Comparison of ENCODE assay signal across 17 cellular contexts in genomic region chr13:29952245-29952644, GRCh38.
"Had no signal": no experiment of that assay in that cellular context is flagged by ENCODE, and none has a peak within 500 bp of the region (broad histone marks: within the 10 kb centered on the region; RNA-seq: fewer than 3 reads in every experiment).

No MANE protein-coding gene starts in this region.

- DNase-seq: dermis blood vessel endothelial cell; dorsolateral prefrontal cortex; effector CD4-positive, alpha-beta T cell; effector memory CD4-positive, alpha-beta T cell; foreskin keratinocyte; heart left ventricle; hippocampal formation; left cardiac atrium; left lung; lower lobe of right lung; mesenchymal stem cell; mucosa of descending colon; naive B cell had no signal

- H3K27ac ChIP-seq: coronary artery, dorsolateral prefrontal cortex, esophagus muscularis mucosa, foreskin keratinocyte, gastroesophageal sphincter, heart left ventricle, left lung, lower lobe of right lung had no signal

- H3K4me3 ChIP-seq: coronary artery, dorsolateral prefrontal cortex, esophagus muscularis mucosa, gastroesophageal sphincter, heart left ventricle, left lung, lower lobe of right lung, mucosa of descending colon had no signal

- H3K4me3 Mint-ChIP-seq: mesothelial cell of epicardium, naive B cell had no signal

- H3K9me3 ChIP-seq: esophagus muscularis mucosa, gastroesophageal sphincter, heart left ventricle, left lung, lower lobe of right lung, mucosa of descending colon had no signal

- H3K27ac Mint-ChIP-seq: mesothelial cell of epicardium, naive B cell had no signal

- H3K36me3 ChIP-seq: esophagus muscularis mucosa, gastroesophageal sphincter, heart left ventricle, left lung, lower lobe of right lung had no signal

- H3K9me3 Mint-ChIP-seq: mesothelial cell of epicardium, naive B cell had no signal

- ATAC-seq: foreskin keratinocyte, gastroesophageal sphincter, heart left ventricle, left lung, lower lobe of right lung, mucosa of descending colon had no signal

- H3K4me1 ChIP-seq: foreskin keratinocyte, heart left ventricle, left lung, lower lobe of right lung had no signal

- H3K36me3 Mint-ChIP-seq: mesothelial cell of epicardium, naive B cell had no signal
